ENCODE assay signal across 12 cellular contexts in the genomic region with DNA sequence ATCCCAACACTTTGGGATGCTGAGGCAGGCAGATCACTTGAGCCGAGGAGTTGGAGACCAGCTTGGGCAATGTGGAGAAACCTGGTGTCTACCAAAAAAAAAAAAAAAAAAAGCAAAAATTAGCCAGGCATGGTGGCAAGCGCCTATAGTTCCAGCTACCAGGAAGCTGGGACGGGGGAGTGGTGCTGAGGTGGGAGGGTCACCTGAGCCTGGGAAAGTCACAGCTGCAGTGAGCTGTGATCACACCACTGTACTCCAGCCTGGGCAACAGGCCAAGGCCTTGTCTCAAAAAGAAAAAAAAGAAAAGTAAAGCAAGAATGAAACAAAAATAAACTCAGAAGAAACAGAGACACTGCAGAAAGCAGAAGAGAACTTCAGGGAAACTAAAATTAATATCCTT. TPM values are rescaled to one million over a fixed set of nuclear protein-coding genes. Genes with fewer than 3 reads are reported as not detected.
A peak's percentile ranks its signal among the peaks of the same experiment; 100 is the strongest.
DNase-seq lines count a peak whose midpoint lies in the region; ATAC-seq and TF ChIP-seq lines count a peak whose summit lies in the region.
"Had no signal": no experiment of that assay in that cellular context is flagged by ENCODE, and none has a peak within 500 bp of the region (broad histone marks: within the 10 kb centered on the region; RNA-seq: fewer than 3 reads in every experiment).

No MANE protein-coding gene starts in this region.

- CTCF ChIA-PET in RWPE1 (lab: Yijun Ruan, JAX), result interaction anchor here (0.6 to 1.4 kb wide), 2 partner anchors 9 to 64 kb away, joined by 4 to 8 read pairs; no protein-coding TSS in a partner anchor

- H4K20me1 ChIP-seq in DOHH2 (ENCODE audit: control insufficient read depth, insufficient read depth, low read depth, low read length), result no peaks in the 10 kb centered on the region
- no peaks in the 10 kb centered on the region for H4K20me1 ChIP-seq in Karpas-422 (ENCODE audit: insufficient read depth, low read depth, low read length)

- in situ Hi-C loops in brain microvascular endothelial cell (cut with HindIII; ENCODE audit: low pct_ligation_motif_present, low sequenced_read_pairs), result no loop called here

- no peak for TF ChIP-seq CTCF in DOHH2 (IDR thresholded peaks at IDR 0.05; ENCODE audit: low read depth, low read length, poor library complexity, severe bottlenecking)
- TF ChIP-seq CTCF in brain microvascular endothelial cell (IDR thresholded peaks at IDR 0.05; ENCODE audit: low read depth, low read length, missing control alignments), result no peak
- no peak for TF ChIP-seq CTCF in mucosa of descending colon (IDR thresholded peaks at IDR 0.05)
- TF ChIP-seq CTCF in RWPE1 (conservative IDR thresholded peaks at IDR 0.05; ENCODE audit: low read depth), result no peak

- H3K9me3 ChIP-seq in DOHH2 (ENCODE audit: control insufficient read depth, insufficient read depth, low read length) (no peaks in the 10 kb centered on the region), Karpas-422 (ENCODE audit: low read length) (no peaks in the 10 kb centered on the region), mucosa of descending colon (no peaks in the 10 kb centered on the region)
- H3K9me3 ChIP-seq: MG63, tibial nerve had no signal

- H3K27ac ChIP-seq in DOHH2 (ENCODE audit: low read depth, low read length) (peak overlapping the region; percentile 72), Karpas-422 (ENCODE audit: low read length) (peak overlapping the region; percentile 71), brain microvascular endothelial cell (no peak overlapping the region), RWPE1 (no peak overlapping the region)
- H3K27ac ChIP-seq: tibial nerve had no signal

- H3K79me2 ChIP-seq in DOHH2 (ENCODE audit: control insufficient read depth, low read length) (no peaks in the 10 kb centered on the region), Karpas-422 (ENCODE audit: low read length) (no peaks in the 10 kb centered on the region)

- H2AFZ ChIP-seq in Karpas-422 (ENCODE audit: low read length), result no peak overlapping the region

- intact Hi-C loops in mucosa of descending colon (cut with DNase I, micrococcal nuclease), result no loop called here
- intact Hi-C loops in posterior cingulate gyrus (cut with DNase I), result no loop called here

- peak overlapping the region; percentile 61 for H3K4me3 ChIP-seq in DOHH2 (ENCODE audit: low read length)
- no peak overlapping the region for H3K4me3 ChIP-seq in Karpas-422 (ENCODE audit: low read length)
- no peak overlapping the region for H3K4me3 ChIP-seq in brain microvascular endothelial cell (ENCODE audit: low read depth, low read length)
- no peak overlapping the region for H3K4me3 ChIP-seq in mucosa of descending colon
- H3K4me3 ChIP-seq: MG63, tibial nerve had no signal

- H3K9ac ChIP-seq in Karpas-422 (ENCODE audit: low read length), result no peak overlapping the region

- ATAC-seq in mucosa of descending colon (peak; percentile 99), GM21737 (IDR thresholded peaks at IDR 0.05; ENCODE audit: unreplicated experiment) (no peak)

- H3K27me3 ChIP-seq in DOHH2 (ENCODE audit: control insufficient read depth, low read length) (no peaks in the 10 kb centered on the region), Karpas-422 (ENCODE audit: low read length) (no peaks in the 10 kb centered on the region), brain microvascular endothelial cell (replicated peaks) (no peaks in the 10 kb centered on the region)
- H3K27me3 ChIP-seq: MG63, tibial nerve had no signal

- peaks cover 12% of the 10 kb centered on the region for H3F3A ChIP-seq in DOHH2 (ENCODE audit: control insufficient read depth, insufficient read depth)

- H3K4me1 ChIP-seq in DOHH2 (ENCODE audit: control insufficient read depth, low read length), result peaks cover 29% of the 10 kb centered on the region
- H3K4me1 ChIP-seq in Karpas-422 (ENCODE audit: low read length), result peaks cover 23% of the 10 kb centered on the region
- H3K4me1 ChIP-seq in mucosa of descending colon (ENCODE audit: low read depth), result no peaks in the 10 kb centered on the region
- H3K4me1 ChIP-seq: tibial nerve had no signal

- H3K4me2 ChIP-seq in DOHH2 (ENCODE audit: low read length), result peak overlapping the region; percentile 85
- peak overlapping the region; percentile 50 for H3K4me2 ChIP-seq in Karpas-422 (ENCODE audit: low read depth, low read length, poor library complexity, severe bottlenecking)

- H3K36me3 ChIP-seq in DOHH2 (ENCODE audit: control insufficient read depth, low read length), result peaks cover 28% of the 10 kb centered on the region
- H3K36me3 ChIP-seq in Karpas-422 (ENCODE audit: insufficient read depth, low read length), result peaks cover 4% of the 10 kb centered on the region; the same call in 1 of the 2 replicates
- no peaks in the 10 kb centered on the region for H3K36me3 ChIP-seq in brain microvascular endothelial cell (replicated peaks)
- no peaks in the 10 kb centered on the region for H3K36me3 ChIP-seq in mucosa of descending colon (ENCODE audit: low read depth)
- H3K36me3 ChIP-seq: MG63 had no signal

- H3K9me2 ChIP-seq in DOHH2 (replicated peaks; ENCODE audit: control insufficient read depth, low read length) (no peaks in the 10 kb centered on the region), Karpas-422 (replicated peaks; ENCODE audit: insufficient read depth, low read length) (no peaks in the 10 kb centered on the region)

- POLR2A ChIA-PET in RWPE1 (lab: Yijun Ruan, JAX; ENCODE audit: low non-redundant PET), result no interaction called here

- DNase-seq in Karpas-422, result no peak
- DNase-seq in brain microvascular endothelial cell, result peak; percentile 40
- peak; percentile 80 to 81 (median 80) for DNase-seq in mucosa of descending colon
- DNase-seq in NCI-H2081 (lab: John Stamatoyannopoulos, UW), result no peak
- no peak for DNase-seq in RWPE1 (ENCODE audit: low spot score)
- DNase-seq in posterior cingulate gyrus, result no peak
- DNase-seq: activated CD4-positive, alpha-beta T cell treated with anti-CD3 and anti-CD28 coated beads, Interleukin-2, amount 50 U/mL, for 48 hours; head of caudate nucleus; MG63 had no signal

RNA-seq across cellular contexts. Expression of a gene that starts 31.6 kb away (rescaled TPM):
- total RNA-seq in Karpas-422 (2014; rRNA removed; shearing (Covaris generic); ENCODE audit: low replicate concordance), result 15.1 and 34.2 TPM in 2 replicates
- total RNA-seq in mucosa of descending colon, result 10 to 100 TPM; 13.4 to 15.5 (median 14.6) TPM

RNA-seq across cellular contexts. Expression of a gene that starts 37.4 kb away (rescaled TPM):
- total RNA-seq in Karpas-422 (2014; rRNA removed; shearing (Covaris generic); ENCODE audit: low replicate concordance), result 3.4 and 5.2 TPM in 2 replicates
- total RNA-seq in mucosa of descending colon, result 1 to 10 TPM; 5.3 to 8.6 (median 5.8) TPM

Comparison
In these comparisons a context has a peak if more than half of its experiments do, and no peak if none do; other contexts are left out.
1. H3K27ac ChIP-seq: peak in DOHH2 (single experiment) and Karpas-422 (single experiment); none in brain microvascular endothelial cell (single experiment) and RWPE1 (single experiment).
2. DNase-seq: peak in brain microvascular endothelial cell (single experiment) and mucosa of descending colon (3 of 3); none in Karpas-422 (single experiment), NCI-H2081 (0 of 2), RWPE1 (single experiment) and posterior cingulate gyrus (0 of 10).